ENCODE assay signal across 29 cellular contexts in genomic region chr6:75109025-75109424, GRCh38.
"Had no signal": no experiment of that assay in that cellular context is flagged by ENCODE, and none has a peak within 500 bp of the region (broad histone marks: within the 10 kb centered on the region; RNA-seq: fewer than 3 reads in every experiment).

No MANE protein-coding gene starts in this region.

- H3K27ac ChIP-seq: neural progenitor cell, ovary, psoas muscle, skin epidermis, spleen, suprapubic skin, upper lobe of right lung, uterus had no signal

- H3K4me1 ChIP-seq: esophagus squamous epithelium, neural progenitor cell, psoas muscle, spleen, suprapubic skin, upper lobe of right lung, uterus had no signal

- H3K4me2 ChIP-seq: neural progenitor cell had no signal

- H3K36me3 ChIP-seq: neural progenitor cell, ovary, spleen, suprapubic skin, transverse colon, upper lobe of right lung, uterus had no signal

- H3K4me3 Mint-ChIP-seq: memory B cell; mesothelial cell of epicardium; naive B cell; natural killer cell treated with Interleukin-12 subunit alpha and Interleukin-12 subunit beta and Interleukin-15 and Interleukin-18, amount 100 ng/mL, for 72 hours; neural progenitor cell; stimulated activated memory B cell treated with anti-CD40 and anti-IgM and Interleukin-4, amounts not matched to agents 10 μg/mL and 1 μg/mL and 100 μg/mL, for 72 hours had no signal

- H3K9me3 Mint-ChIP-seq: memory B cell; mesothelial cell of epicardium; naive B cell; natural killer cell treated with Interleukin-12 subunit alpha and Interleukin-12 subunit beta and Interleukin-15 and Interleukin-18, amount 100 ng/mL, for 72 hours; neural progenitor cell; stimulated activated memory B cell treated with anti-CD40 and anti-IgM and Interleukin-4, amounts not matched to agents 10 μg/mL and 1 μg/mL and 100 μg/mL, for 72 hours had no signal

- DNase-seq: dermis blood vessel endothelial cell; effector memory CD4-positive, alpha-beta T cell; esophagus squamous epithelium; head of caudate nucleus; kidney; mucosa of descending colon; naive B cell; ovary; posterior cingulate gyrus; psoas muscle; right cardiac atrium; spleen; stimulated activated CD4-positive, alpha-beta T cell treated with anti-CD3 and anti-CD28 coated beads, Interleukin-4, amount 100 ng/mL, for 4 hours; stimulated activated naive CD8-positive, alpha-beta T cell treated with anti-CD3 and anti-CD28 coated beads, Interleukin-15, Interleukin-2, amounts not matched to agents 100 U/mL and 50 U/mL, for 24 hours; transverse colon; upper lobe of right lung; uterus had no signal

- H3K27ac Mint-ChIP-seq: memory B cell; mesothelial cell of epicardium; naive B cell; natural killer cell treated with Interleukin-12 subunit alpha and Interleukin-12 subunit beta and Interleukin-15 and Interleukin-18, amount 100 ng/mL, for 72 hours; neural progenitor cell; stimulated activated memory B cell treated with anti-CD40 and anti-IgM and Interleukin-4, amounts not matched to agents 10 μg/mL and 1 μg/mL and 100 μg/mL, for 72 hours had no signal

- H3K4me3 ChIP-seq: coronary artery, esophagus squamous epithelium, lung, mucosa of descending colon, neural progenitor cell, ovary, psoas muscle, skin epidermis, spleen, suprapubic skin, transverse colon, upper lobe of right lung, uterus had no signal

- H3K36me3 Mint-ChIP-seq: memory B cell; mesothelial cell of epicardium; naive B cell; natural killer cell treated with Interleukin-12 subunit alpha and Interleukin-12 subunit beta and Interleukin-15 and Interleukin-18, amount 100 ng/mL, for 72 hours; neural progenitor cell; stimulated activated memory B cell treated with anti-CD40 and anti-IgM and Interleukin-4, amounts not matched to agents 10 μg/mL and 1 μg/mL and 100 μg/mL, for 72 hours had no signal

- H3K9ac ChIP-seq: neural progenitor cell had no signal

- H3K4me1 Mint-ChIP-seq: memory B cell; naive B cell; stimulated activated memory B cell treated with anti-CD40 and anti-IgM and Interleukin-4, amounts not matched to agents 10 μg/mL and 1 μg/mL and 100 μg/mL, for 72 hours had no signal

- ATAC-seq: left lobe of liver; mucosa of descending colon; natural killer cell treated with Interleukin-12 subunit alpha and Interleukin-12 subunit beta and Interleukin-15 and Interleukin-18, amount 100 ng/mL, for 72 hours; psoas muscle; right cardiac atrium; stimulated activated memory B cell treated with anti-CD40 and anti-IgM and Interleukin-4, amounts not matched to agents 10 μg/mL and 1 μg/mL and 100 μg/mL, for 72 hours; stimulated activated naive CD8-positive, alpha-beta T cell treated with anti-CD3 and anti-CD28 coated beads, Interleukin-15, Interleukin-2, amounts not matched to agents 100 U/mL and 50 U/mL, for 24 hours; upper lobe of right lung had no signal

- H3K9me3 ChIP-seq: esophagus squamous epithelium, mucosa of descending colon, ovary, psoas muscle, spleen, suprapubic skin, transverse colon, upper lobe of right lung, uterus had no signal

- H3K27me3 ChIP-seq: esophagus squamous epithelium, neural progenitor cell, ovary, spleen, suprapubic skin, transverse colon, upper lobe of right lung, uterus had no signal

- FAIRE-seq: endothelial cell of umbilical vein, frontal cortex had no signal

- H3K27me3 Mint-ChIP-seq: naive B cell had no signal
